In the genomic region with DNA sequence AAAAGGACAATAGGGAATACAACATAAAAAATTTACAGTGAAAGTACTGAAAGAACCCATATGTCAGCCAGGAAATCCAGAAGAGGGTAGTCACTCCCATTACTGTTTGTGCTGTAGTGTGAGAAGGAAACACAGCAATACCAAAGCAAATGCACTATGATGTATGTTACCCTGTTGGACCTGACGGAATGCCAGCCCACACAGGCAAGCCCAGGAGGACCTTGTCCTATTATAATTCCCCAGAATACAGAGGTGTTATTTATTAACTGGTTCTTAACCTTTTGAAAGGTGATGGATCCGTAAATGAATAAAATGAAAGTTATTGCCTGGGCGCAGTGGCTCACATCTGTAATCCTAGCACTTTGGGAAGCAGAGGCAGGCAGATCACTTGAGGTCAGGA, we compare ENCODE assay signal across 1 cellular context.
TF ChIP-seq lines count a peak whose summit lies in the region.

No MANE protein-coding gene starts in this region.

TF ChIP-seq in GM23338, 12 proteins besides CTCF, POLR2A, EP300 and RAD21 (continued from another document):
- TF ChIP-seq, protein P1, sequence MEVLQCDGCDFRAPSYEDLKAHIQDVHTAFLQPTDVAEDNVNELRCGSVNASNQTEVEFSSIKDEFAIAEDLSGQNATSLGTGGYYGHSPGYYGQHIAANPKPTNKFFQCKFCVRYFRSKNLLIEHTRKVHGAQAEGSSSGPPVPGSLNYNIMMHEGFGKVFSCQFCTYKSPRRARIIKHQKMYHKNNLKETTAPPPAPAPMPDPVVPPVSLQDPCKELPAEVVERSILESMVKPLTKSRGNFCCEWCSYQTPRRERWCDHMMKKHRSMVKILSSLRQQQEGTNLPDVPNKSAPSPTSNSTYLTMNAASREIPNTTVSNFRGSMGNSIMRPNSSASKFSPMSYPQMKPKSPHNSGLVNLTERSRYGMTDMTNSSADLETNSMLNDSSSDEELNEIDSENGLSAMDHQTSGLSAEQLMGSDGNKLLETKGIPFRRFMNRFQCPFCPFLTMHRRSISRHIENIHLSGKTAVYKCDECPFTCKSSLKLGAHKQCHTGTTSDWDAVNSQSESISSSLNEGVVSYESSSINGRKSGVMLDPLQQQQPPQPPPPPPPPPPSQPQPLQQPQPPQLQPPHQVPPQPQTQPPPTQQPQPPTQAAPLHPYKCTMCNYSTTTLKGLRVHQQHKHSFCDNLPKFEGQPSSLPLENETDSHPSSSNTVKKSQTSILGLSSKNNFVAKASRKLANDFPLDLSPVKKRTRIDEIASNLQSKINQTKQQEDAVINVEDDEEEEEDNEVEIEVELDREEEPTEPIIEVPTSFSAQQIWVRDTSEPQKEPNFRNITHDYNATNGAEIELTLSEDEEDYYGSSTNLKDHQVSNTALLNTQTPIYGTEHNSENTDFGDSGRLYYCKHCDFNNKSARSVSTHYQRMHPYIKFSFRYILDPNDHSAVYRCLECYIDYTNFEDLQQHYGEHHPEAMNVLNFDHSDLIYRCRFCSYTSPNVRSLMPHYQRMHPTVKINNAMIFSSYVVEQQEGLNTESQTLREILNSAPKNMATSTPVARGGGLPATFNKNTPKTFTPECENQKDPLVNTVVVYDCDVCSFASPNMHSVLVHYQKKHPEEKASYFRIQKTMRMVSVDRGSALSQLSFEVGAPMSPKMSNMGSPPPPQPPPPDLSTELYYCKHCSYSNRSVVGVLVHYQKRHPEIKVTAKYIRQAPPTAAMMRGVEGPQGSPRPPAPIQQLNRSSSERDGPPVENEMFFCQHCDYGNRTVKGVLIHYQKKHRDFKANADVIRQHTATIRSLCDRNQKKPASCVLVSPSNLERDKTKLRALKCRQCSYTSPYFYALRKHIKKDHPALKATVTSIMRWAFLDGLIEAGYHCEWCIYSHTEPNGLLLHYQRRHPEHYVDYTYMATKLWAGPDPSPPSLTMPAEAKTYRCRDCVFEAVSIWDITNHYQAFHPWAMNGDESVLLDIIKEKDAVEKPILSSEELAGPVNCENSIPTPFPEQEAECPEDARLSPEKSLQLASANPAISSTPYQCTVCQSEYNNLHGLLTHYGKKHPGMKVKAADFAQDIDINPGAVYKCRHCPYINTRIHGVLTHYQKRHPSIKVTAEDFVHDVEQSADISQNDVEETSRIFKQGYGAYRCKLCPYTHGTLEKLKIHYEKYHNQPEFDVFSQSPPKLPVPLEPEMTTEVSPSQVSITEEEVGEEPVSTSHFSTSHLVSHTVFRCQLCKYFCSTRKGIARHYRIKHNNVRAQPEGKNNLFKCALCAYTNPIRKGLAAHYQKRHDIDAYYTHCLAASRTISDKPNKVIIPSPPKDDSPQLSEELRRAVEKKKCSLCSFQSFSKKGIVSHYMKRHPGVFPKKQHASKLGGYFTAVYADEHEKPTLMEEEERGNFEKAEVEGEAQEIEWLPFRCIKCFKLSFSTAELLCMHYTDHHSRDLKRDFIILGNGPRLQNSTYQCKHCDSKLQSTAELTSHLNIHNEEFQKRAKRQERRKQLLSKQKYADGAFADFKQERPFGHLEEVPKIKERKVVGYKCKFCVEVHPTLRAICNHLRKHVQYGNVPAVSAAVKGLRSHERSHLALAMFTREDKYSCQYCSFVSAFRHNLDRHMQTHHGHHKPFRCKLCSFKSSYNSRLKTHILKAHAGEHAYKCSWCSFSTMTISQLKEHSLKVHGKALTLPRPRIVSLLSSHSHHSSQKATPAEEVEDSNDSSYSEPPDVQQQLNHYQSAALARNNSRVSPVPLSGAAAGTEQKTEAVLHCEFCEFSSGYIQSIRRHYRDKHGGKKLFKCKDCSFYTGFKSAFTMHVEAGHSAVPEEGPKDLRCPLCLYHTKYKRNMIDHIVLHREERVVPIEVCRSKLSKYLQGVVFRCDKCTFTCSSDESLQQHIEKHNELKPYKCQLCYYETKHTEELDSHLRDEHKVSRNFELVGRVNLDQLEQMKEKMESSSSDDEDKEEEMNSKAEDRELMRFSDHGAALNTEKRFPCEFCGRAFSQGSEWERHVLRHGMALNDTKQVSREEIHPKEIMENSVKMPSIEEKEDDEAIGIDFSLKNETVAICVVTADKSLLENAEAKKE (CRISPR knock-in tag; IDR thresholded peaks at IDR 0.05): no peak
- TF ChIP-seq EZH2 (IDR thresholded peaks at IDR 0.05; ENCODE audit: low read depth, unreplicated experiment): no peak
- no peak for TF ChIP-seq STAT1 (IDR thresholded peaks at IDR 0.05; ENCODE audit: unreplicated experiment)
- no peak for TF ChIP-seq ZNF114 (CRISPR knock-in tag; IDR thresholded peaks at IDR 0.05)
- TF ChIP-seq ETS1 (IDR thresholded peaks at IDR 0.05): no peak
- no peak for TF ChIP-seq ZNF331 (CRISPR knock-in tag; IDR thresholded peaks at IDR 0.05; ENCODE audit: low read depth)
- TF ChIP-seq POLR2AphosphoS5 (IDR thresholded peaks at IDR 0.05; ENCODE audit: low read depth): no peak
- no peak for TF ChIP-seq CREB1 (CRISPR knock-in tag; IDR thresholded peaks at IDR 0.05; ENCODE audit: low read depth)
- TF ChIP-seq JUNB (IDR thresholded peaks at IDR 0.05; ENCODE audit: unreplicated experiment): no peak
- no peak for TF ChIP-seq EZH2phosphoT487 (IDR thresholded peaks at IDR 0.05; ENCODE audit: unreplicated experiment)
- TF ChIP-seq, protein P2, sequence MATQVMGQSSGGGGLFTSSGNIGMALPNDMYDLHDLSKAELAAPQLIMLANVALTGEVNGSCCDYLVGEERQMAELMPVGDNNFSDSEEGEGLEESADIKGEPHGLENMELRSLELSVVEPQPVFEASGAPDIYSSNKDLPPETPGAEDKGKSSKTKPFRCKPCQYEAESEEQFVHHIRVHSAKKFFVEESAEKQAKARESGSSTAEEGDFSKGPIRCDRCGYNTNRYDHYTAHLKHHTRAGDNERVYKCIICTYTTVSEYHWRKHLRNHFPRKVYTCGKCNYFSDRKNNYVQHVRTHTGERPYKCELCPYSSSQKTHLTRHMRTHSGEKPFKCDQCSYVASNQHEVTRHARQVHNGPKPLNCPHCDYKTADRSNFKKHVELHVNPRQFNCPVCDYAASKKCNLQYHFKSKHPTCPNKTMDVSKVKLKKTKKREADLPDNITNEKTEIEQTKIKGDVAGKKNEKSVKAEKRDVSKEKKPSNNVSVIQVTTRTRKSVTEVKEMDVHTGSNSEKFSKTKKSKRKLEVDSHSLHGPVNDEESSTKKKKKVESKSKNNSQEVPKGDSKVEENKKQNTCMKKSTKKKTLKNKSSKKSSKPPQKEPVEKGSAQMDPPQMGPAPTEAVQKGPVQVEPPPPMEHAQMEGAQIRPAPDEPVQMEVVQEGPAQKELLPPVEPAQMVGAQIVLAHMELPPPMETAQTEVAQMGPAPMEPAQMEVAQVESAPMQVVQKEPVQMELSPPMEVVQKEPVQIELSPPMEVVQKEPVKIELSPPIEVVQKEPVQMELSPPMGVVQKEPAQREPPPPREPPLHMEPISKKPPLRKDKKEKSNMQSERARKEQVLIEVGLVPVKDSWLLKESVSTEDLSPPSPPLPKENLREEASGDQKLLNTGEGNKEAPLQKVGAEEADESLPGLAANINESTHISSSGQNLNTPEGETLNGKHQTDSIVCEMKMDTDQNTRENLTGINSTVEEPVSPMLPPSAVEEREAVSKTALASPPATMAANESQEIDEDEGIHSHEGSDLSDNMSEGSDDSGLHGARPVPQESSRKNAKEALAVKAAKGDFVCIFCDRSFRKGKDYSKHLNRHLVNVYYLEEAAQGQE (IDR thresholded peaks at IDR 0.05; ENCODE audit: unreplicated experiment): no peak
